20 cellular contexts compared by ENCODE assay signal in the genomic region with DNA sequence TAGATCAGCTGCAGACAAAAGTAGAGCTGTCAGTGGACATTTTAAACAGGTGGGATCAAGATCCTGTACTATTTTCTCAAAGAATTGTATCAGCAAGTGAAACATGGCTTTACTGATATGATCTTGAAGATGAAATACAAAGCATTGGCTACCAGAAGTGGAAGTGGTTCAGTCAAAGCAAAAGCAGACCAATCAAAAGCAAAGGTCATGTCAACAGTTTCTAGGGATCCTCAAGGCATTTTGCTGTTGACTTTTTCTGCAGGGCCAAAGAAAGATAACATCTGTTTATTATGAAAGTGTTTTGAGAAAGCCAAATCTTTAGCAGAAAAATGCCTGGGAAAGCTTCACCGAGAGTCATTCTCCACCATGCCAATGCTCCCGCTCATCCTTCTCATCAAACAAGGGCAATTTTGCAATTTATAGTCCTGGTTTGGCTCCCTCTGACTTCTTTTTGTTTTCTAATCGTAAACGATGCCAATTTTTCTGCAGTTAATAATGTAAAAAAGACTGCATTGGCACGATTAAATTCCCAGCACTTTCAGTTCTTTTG.
DNase-seq lines count a peak whose midpoint lies in the region; ATAC-seq and TF ChIP-seq lines count a peak whose summit lies in the region.
"Had no signal": no experiment of that assay in that cellular context is flagged by ENCODE, and none has a peak within 500 bp of the region (broad histone marks: within the 10 kb centered on the region; RNA-seq: fewer than 3 reads in every experiment).

No MANE protein-coding gene starts in this region.

- no peak overlapping the region for H4K8ac ChIP-seq in neuronal stem cell (ENCODE audit: low read depth, low read length)

- no peak overlapping the region for H3K18ac ChIP-seq in neuronal stem cell (ENCODE audit: low read length)

- no peak overlapping the region for H2AFZ ChIP-seq in hepatocyte
- no peak overlapping the region for H2AFZ ChIP-seq in neuronal stem cell (ENCODE audit: low read length)

- no peaks in the 10 kb centered on the region for H3K79me2 ChIP-seq in hepatocyte

- no peak overlapping the region for H2AK5ac ChIP-seq in neuronal stem cell (ENCODE audit: low read depth, low read length)

- H2BK5ac ChIP-seq in neuronal stem cell (ENCODE audit: low read length): no peak overlapping the region

- no peak overlapping the region for H4K91ac ChIP-seq in neuronal stem cell (ENCODE audit: low read depth, low read length, poor library complexity)

- no peak overlapping the region for H2BK15ac ChIP-seq in neuronal stem cell (ENCODE audit: low read length)

- H2BK120ac ChIP-seq in neuronal stem cell (ENCODE audit: low read depth, low read length): no peak overlapping the region

- H3K4ac ChIP-seq in neuronal stem cell (ENCODE audit: low read length): no peak overlapping the region

- no peak overlapping the region for H3K14ac ChIP-seq in neuronal stem cell (ENCODE audit: low read length)

- no peaks in the 10 kb centered on the region for H3K9me2 ChIP-seq in hepatocyte (replicated peaks; ENCODE audit: insufficient read depth)
- H3K9me2 ChIP-seq: SK-N-SH had no signal

- no peaks in the 10 kb centered on the region for H4K20me1 ChIP-seq in hepatocyte (ENCODE audit: insufficient read depth, poor library complexity, severe bottlenecking)

- H2BK12ac ChIP-seq in neuronal stem cell (ENCODE audit: low read length): no peak overlapping the region

- H3K27me3 ChIP-seq in hepatocyte (no peaks in the 10 kb centered on the region), neuronal stem cell (ENCODE audit: control insufficient read depth in 3 of 3, insufficient read depth in 3 of 3, low read depth in 1 of 3, low read length in 3 of 3) (no peaks in the 10 kb centered on the region)

- H3K9ac ChIP-seq in neuronal stem cell (ENCODE audit: low read depth, low read length, poor library complexity): no peak overlapping the region
- H3K9ac ChIP-seq: SK-N-SH had no signal

- TF ChIP-seq CTCF in choroid plexus epithelial cell (conservative IDR thresholded peaks at IDR 0.05; ENCODE audit: low read depth, low read length) (no peak), hepatocyte (IDR thresholded peaks at IDR 0.05; ENCODE audit: poor library complexity) (no peak)

- H3K23ac ChIP-seq in neuronal stem cell (ENCODE audit: low read depth, low read length, poor library complexity): no peak overlapping the region

- H3K79me1 ChIP-seq in neuronal stem cell (ENCODE audit: low read depth, low read length): no peaks in the 10 kb centered on the region

- WGBS in hepatocyte (ENCODE audit: low lambda C conversion rate, missing lambda C conversion rate): 58% methylated on average over 5 of the region's 5 CpGs
- no CpG with 5 or more reads among the region's 5 CpGs for WGBS in neuronal stem cell (ENCODE audit: extremely low coverage in 2 of 2, insufficient read length in 2 of 2, insufficient replicate concordance in 1 of 2), 2 donors

- H3K36me3 ChIP-seq in hepatocyte (replicated peaks; ENCODE audit: insufficient read depth, low read depth) (no peaks in the 10 kb centered on the region), neuronal stem cell (replicated peaks in 1 of 2; ENCODE audit: control insufficient read depth in 2 of 2, insufficient read depth in 2 of 2, low read length in 2 of 2) (no peaks in the 10 kb centered on the region)
- H3K36me3 ChIP-seq: HAP-1 had no signal

- H3K9me3 ChIP-seq in hepatocyte (ENCODE audit: low read depth) (no peaks in the 10 kb centered on the region), neuronal stem cell (replicated peaks in 1 of 2; ENCODE audit: control insufficient read depth in 2 of 2, insufficient read depth in 1 of 2, low read depth in 1 of 2, low read length in 2 of 2) (no peaks in the 10 kb centered on the region)
- H3K9me3 ChIP-seq: HAP-1, SK-N-SH had no signal

- H3K4me3 ChIP-seq in choroid plexus epithelial cell (ENCODE audit: low read depth, low read length) (no peak overlapping the region), hepatocyte (no peak overlapping the region), neuronal stem cell (ENCODE audit: low read length in 2 of 2) (no peak overlapping the region)
- H3K4me3 ChIP-seq: HAP-1 had no signal

- peak; percentile 45 for DNase-seq in DMS 273 (lab: John Stamatoyannopoulos, UW; ENCODE audit: unreplicated experiment)
- no peak for DNase-seq in DMS 273 treated with DMSO at 0.1 percent for 48 hours (lab: John Stamatoyannopoulos, UW)
- peak; percentile 1 for DNase-seq in choroid plexus epithelial cell (ENCODE audit: low read depth)
- DNase-seq in hepatocyte (ENCODE audit: low spot score): no peak
- DNase-seq in stromal cell of bone marrow (ENCODE audit: low read depth): peak; percentile 24
- DNase-seq in neuronal stem cell (ENCODE audit: low spot score): no peak
- DNase-seq in COLO668 (lab: John Stamatoyannopoulos, UW; ENCODE audit: unreplicated experiment): no peak
- DNase-seq: EL, Kasumi-1, NCI-H1105, NCI-H1694, NCI-H2227 treated with DMSO at 0.1 percent for 48 hours, NCI-H524, NCI-H82, OCI-M1, SHP77, SK-N-SH had no signal

- H3K27ac ChIP-seq in hepatocyte: no peak overlapping the region
- H3K27ac ChIP-seq in neuronal stem cell (replicated peaks; ENCODE audit: low read length): no peak overlapping the region
- H3K27ac ChIP-seq: 22Rv1 had no signal

- no peaks in the 10 kb centered on the region for H3K4me1 ChIP-seq in hepatocyte (ENCODE audit: insufficient read depth)
- H3K4me1 ChIP-seq in neuronal stem cell (ENCODE audit: control insufficient read depth in 2 of 2, insufficient read depth in 1 of 2, low read depth in 1 of 2, low read length in 2 of 2): no peaks in the 10 kb centered on the region
- H3K4me1 ChIP-seq: HAP-1 had no signal

- H3K4me2 ChIP-seq in hepatocyte (peak overlapping the region; percentile 41), neuronal stem cell (ENCODE audit: insufficient read depth, low read length, poor library complexity, severe bottlenecking) (no peak overlapping the region)
- H3K4me2 ChIP-seq: SK-N-SH had no signal

- ATAC-seq in HG03108 (IDR thresholded peaks at IDR 0.05; ENCODE audit: unreplicated experiment): no peak

Comparison
In these comparisons a context has a peak if more than half of its experiments do, and no peak if none do; other contexts are left out.
1. DNase-seq: peak in DMS 273 (single experiment), choroid plexus epithelial cell (single experiment) and stromal cell of bone marrow (single experiment); none in DMS 273 treated with DMSO at 0.1 percent for 48 hours (single experiment), hepatocyte (single experiment), neuronal stem cell (single experiment) and COLO668 (single experiment).